In the genomic region with DNA sequence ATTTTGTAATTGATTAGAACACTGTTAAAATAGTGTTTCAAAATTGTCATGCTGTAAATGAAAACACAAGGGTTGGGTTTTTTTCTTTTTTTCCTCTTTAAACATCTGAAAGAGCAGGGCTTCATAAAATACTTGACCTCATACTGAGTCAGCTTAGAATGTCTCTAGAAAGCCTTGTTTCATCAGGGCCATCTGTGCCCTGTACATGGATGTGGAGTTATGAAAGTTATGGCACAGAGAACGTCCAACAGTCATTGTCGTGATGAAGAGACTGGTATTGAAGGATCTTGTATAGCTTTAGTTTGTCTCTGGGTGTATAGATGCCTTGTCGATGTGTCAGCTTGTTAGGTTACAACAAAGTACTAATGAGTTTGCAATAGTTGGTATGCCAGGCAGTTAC, we compare ENCODE assay signal across 23 cellular contexts.
"Had no signal": no experiment of that assay in that cellular context is flagged by ENCODE, and none has a peak within 500 bp of the region (broad histone marks: within the 10 kb centered on the region; RNA-seq: fewer than 3 reads in every experiment).

No MANE protein-coding gene starts in this region.

- H3K27ac Mint-ChIP-seq: dendritic cell treated with granulocyte-macrophage colony-stimulating factor and Interleukin-4, amounts not matched to agents 40 ng/mL and 50 ng/mL, for 4 days; naive thymus-derived CD8-positive, alpha-beta T cell; neural progenitor cell had no signal

- ATAC-seq: gastrocnemius medialis; heart right ventricle; left lobe of liver; mucosa of descending colon; naive thymus-derived CD8-positive, alpha-beta T cell; psoas muscle; sciatic nerve had no signal

- FAIRE-seq: colon, endothelial cell of umbilical vein, islet of Langerhans had no signal

- H3K36me3 Mint-ChIP-seq: naive thymus-derived CD8-positive, alpha-beta T cell; neural progenitor cell had no signal

- H3K4me1 Mint-ChIP-seq: naive thymus-derived CD8-positive, alpha-beta T cell had no signal

- DNase-seq: cerebellar nuclear complex; erythroblast; gastrocnemius medialis; heart right ventricle; hypothalamus; mammary epithelial cell; mucosa of descending colon; naive thymus-derived CD8-positive, alpha-beta T cell; nucleus accumbens; psoas muscle; stimulated activated CD4-positive, alpha-beta T cell treated with anti-CD3 and anti-CD28 coated beads, Interleukin-2, amount 100 ng/mL, for 24 hours; stimulated activated CD4-positive, alpha-beta T cell treated with anti-CD3 and anti-CD28 coated beads, Interleukin-4, amount 100 ng/mL, for 4 hours; stimulated activated naive CD4-positive, alpha-beta T cell; stomach; substantia nigra; transverse colon had no signal

- H3K9me3 Mint-ChIP-seq: dendritic cell treated with granulocyte-macrophage colony-stimulating factor and Interleukin-4, amounts not matched to agents 40 ng/mL and 50 ng/mL, for 4 days; naive thymus-derived CD8-positive, alpha-beta T cell; neural progenitor cell had no signal

- H3K4me3 Mint-ChIP-seq: dendritic cell treated with granulocyte-macrophage colony-stimulating factor and Interleukin-4, amounts not matched to agents 40 ng/mL and 50 ng/mL, for 4 days; naive thymus-derived CD8-positive, alpha-beta T cell; neural progenitor cell had no signal
